Comparison of ENCODE assay signal across 8 cellular contexts in genomic region chr11:66727282-66727882, GRCh38. TPM values are rescaled to one million over a fixed set of nuclear protein-coding genes. Genes with fewer than 3 reads are reported as not detected.
DNase-seq lines count a peak whose midpoint lies in the region; ATAC-seq, FAIRE-seq and TF ChIP-seq lines count a peak whose summit lies in the region.

No MANE protein-coding gene starts in this region.

- peak overlapping the region; percentile 54 for H2AFZ ChIP-seq in OCI-LY3 (ENCODE audit: low read depth, low read length)

- H4K20me1 ChIP-seq in OCI-LY3 (ENCODE audit: insufficient read depth, low read length) = no peaks in the 10 kb centered on the region

- peak; percentile 45 for DNase-seq in NCI-H82 (lab: John Stamatoyannopoulos, UW)
- DNase-seq in NCI-H82 treated with DMSO at 0.1 percent for 48 hours (lab: John Stamatoyannopoulos, UW; ENCODE audit: unreplicated experiment) = no peak
- peak; percentile 58 for DNase-seq in astrocyte of the hippocampus (ENCODE audit: low read depth, low spot score)
- DNase-seq in iPS-NIHi11 (ENCODE audit: low spot score) = peak; percentile 71
- DNase-seq in small intestine = peak; percentile 15
- DNase-seq in GM19239 (ENCODE audit: insufficient read length, low spot score) = no peak

- FAIRE-seq in small intestine (lab: Jason Lieb, UNC) (no peak), GM19239 (lab: Jason Lieb, UNC) (no peak)

- 0 to 2% (median 1%) methylated on average over 24 to 58 of the region's 58 CpGs for WGBS in small intestine, 3 donors

- H3K36me3 ChIP-seq in OCI-LY3 (replicated peaks; ENCODE audit: low read depth, low read length) (no peaks in the 10 kb centered on the region), small intestine (ENCODE audit: control insufficient read depth in 2 of 2, insufficient read depth in 2 of 2, low read length in 2 of 2) (no peaks in the 10 kb centered on the region)

- H3K27me3 ChIP-seq in OCI-LY3 (ENCODE audit: low read depth, low read length) (peaks cover 21% of the 10 kb centered on the region), small intestine (ENCODE audit: control insufficient read depth in 2 of 2, insufficient read depth in 2 of 2, low read length in 2 of 2) (peaks cover 8 to 13% of the 10 kb centered on the region in 2 donors)

- peak overlapping the region; percentile 77 for H3K4me3 ChIP-seq in OCI-LY3 (ENCODE audit: low read length)
- peak overlapping the region; percentile 42 to 70 for H3K4me3 ChIP-seq in small intestine (ENCODE audit: low read depth in 1 of 2, low read length in 2 of 2)

- peak overlapping the region; percentile 71 for H3K4me2 ChIP-seq in OCI-LY3 (ENCODE audit: low read length)

- peaks cover 19% of the 10 kb centered on the region for H3K79me2 ChIP-seq in OCI-LY3 (ENCODE audit: low read length)

- H3K27ac ChIP-seq in OCI-LY3 (ENCODE audit: low read length) = no peak overlapping the region
- H3K27ac ChIP-seq in small intestine (ENCODE audit: low read depth in 1 of 2, low read length in 1 of 2) = no peak overlapping the region

- ATAC-seq in HG02970 (IDR thresholded peaks at IDR 0.05; ENCODE audit: low FRiP score, unreplicated experiment) = no peak

- H3K4me1 ChIP-seq in OCI-LY3 (ENCODE audit: low read length) (peaks cover 31% of the 10 kb centered on the region), small intestine (ENCODE audit: control insufficient read depth in 2 of 2, insufficient read depth in 1 of 2, low read depth in 1 of 2, low read length in 1 of 2) (peaks cover 2% of the 10 kb centered on the region in 2 donors)

- no peaks in the 10 kb centered on the region for H3K9me3 ChIP-seq in OCI-LY3 (ENCODE audit: insufficient read depth, low read length)
- H3K9me3 ChIP-seq in small intestine (ENCODE audit: control insufficient read depth, low read depth) = no peaks in the 10 kb centered on the region

- H3K9ac ChIP-seq in OCI-LY3 (ENCODE audit: low read length) = peak overlapping the region; percentile 70

- TF ChIP-seq CTCF in OCI-LY3 (IDR thresholded peaks at IDR 0.05; ENCODE audit: low read depth, low read length) = no peak

RNA-seq across cellular contexts. Expression of gene SPTBN2, which starts 1.6 kb away (rescaled TPM):
- polyA plus RNA-seq in small intestine = 1 to 10 TPM in 2 of 3 donors, under 1 TPM in 1; 0.27 to 5.0 (median 1.6) TPM

RNA-seq across cellular contexts. Expression of gene RBM4B, which starts 49.7 kb away (rescaled TPM):
- polyA plus RNA-seq in small intestine = 10 to 100 TPM in 1 of 3 donors, 1 to 10 TPM in 2; 7.0 to 12.5 (median 10.0) TPM

Comparison
In these comparisons a context has a peak if more than half of its experiments do, and no peak if none do; other contexts are left out.
1. DNase-seq: peak in NCI-H82 (single experiment), astrocyte of the hippocampus (single experiment), iPS-NIHi11 (single experiment) and small intestine (single experiment); none in NCI-H82 treated with DMSO at 0.1 percent for 48 hours (single experiment) and GM19239 (single experiment).